Comparison of ENCODE assay signal across 1 cellular context in the genomic region with DNA sequence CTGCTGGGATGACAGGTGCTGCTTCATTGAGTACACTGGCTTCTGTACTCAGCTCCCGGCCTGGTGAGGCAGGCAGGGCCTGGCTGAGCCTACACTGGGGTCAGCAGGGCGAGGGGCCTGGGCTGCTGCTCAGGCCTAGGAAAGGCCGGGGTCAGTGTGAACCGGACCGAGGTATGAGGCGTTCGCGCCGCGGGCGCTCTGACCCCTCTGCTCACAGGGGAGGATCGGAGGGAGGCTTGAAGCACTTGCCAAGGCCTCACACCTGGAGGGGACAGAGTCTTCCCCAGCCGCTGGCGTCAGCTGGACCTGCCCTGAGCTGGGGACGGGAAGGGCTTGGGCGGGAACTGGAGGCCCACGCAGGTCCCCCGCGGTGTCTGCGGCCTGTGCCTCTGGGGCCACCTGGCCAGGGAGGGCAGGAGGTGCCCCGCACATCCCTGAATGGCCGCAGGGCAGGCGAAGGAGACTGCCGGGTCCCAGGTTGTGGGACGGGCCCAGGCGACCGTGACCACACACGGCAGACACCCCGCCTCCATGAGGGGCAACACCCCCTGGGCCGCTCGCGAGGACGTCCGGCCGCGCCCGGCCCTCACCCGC.
TF ChIP-seq lines count a peak whose summit lies in the region.

No MANE protein-coding gene starts in this region.

TF ChIP-seq in K562, 482 proteins besides CTCF, POLR2A, EP300 and RAD21:
- TF ChIP-seq BRD4 (IDR thresholded peaks at IDR 0.05) = peak; percentile 63; the same call in 1 of the 2 replicates
- peak; percentile 20 for TF ChIP-seq DACH1 (IDR thresholded peaks at IDR 0.05; ENCODE audit: partially characterized antibody)
- TF ChIP-seq ZNF232 (CRISPR knock-in tag; IDR thresholded peaks at IDR 0.05) = 0 out of 2 replicates have a peak, but pooled peaks have one; percentile 19
- TF ChIP-seq TEAD1 (CRISPR knock-in tag; IDR thresholded peaks at IDR 0.05) = no peak
- 0 out of 2 replicates have a peak, but pooled peaks have one; percentile 58 for TF ChIP-seq RB1 (IDR thresholded peaks at IDR 0.05; ENCODE audit: low read depth)
- no peak for TF ChIP-seq GATA2 (CRISPR knock-in tag; IDR thresholded peaks at IDR 0.05)
- TF ChIP-seq, protein P1, sequence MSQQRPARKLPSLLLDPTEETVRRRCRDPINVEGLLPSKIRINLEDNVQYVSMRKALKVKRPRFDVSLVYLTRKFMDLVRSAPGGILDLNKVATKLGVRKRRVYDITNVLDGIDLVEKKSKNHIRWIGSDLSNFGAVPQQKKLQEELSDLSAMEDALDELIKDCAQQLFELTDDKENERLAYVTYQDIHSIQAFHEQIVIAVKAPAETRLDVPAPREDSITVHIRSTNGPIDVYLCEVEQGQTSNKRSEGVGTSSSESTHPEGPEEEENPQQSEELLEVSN (IDR thresholded peaks at IDR 0.05; ENCODE audit: borderline replicate concordance in 1 of 2, extremely low read depth in 1 of 2, insufficient read depth in 1 of 2, insufficient read length in 1 of 2, low read depth in 1 of 2, low read length in 1 of 2, poor library complexity in 1 of 2, severe bottlenecking in 1 of 2) = peak in 1 of 2 experiments; percentile 78
- TF ChIP-seq SMAD1 (IDR thresholded peaks at IDR 0.05; ENCODE audit: low read depth, low read length, partially characterized antibody) = no peak
- peak; percentile 33 for TF ChIP-seq FUS (optimal IDR thresholded peaks at IDR 0.05; ENCODE audit: low read depth, low read length)
- no peak for TF ChIP-seq PML (IDR thresholded peaks at IDR 0.05; ENCODE audit: low read length)
- peak; percentile 19; the same call in 1 of the 2 replicates for TF ChIP-seq ZNF121 (CRISPR knock-in tag; conservative IDR thresholded peaks at IDR 0.05)
- TF ChIP-seq ZNF274 (IDR thresholded peaks at IDR 0.05; ENCODE audit: borderline replicate concordance, low read depth, low read length) = no peak
- no peak for TF ChIP-seq ZNF197 (CRISPR knock-in tag; IDR thresholded peaks at IDR 0.05; ENCODE audit: low read depth)
- TF ChIP-seq CHD2 (IDR thresholded peaks at IDR 0.05; ENCODE audit: low read depth, low read length) = no peak; the same call in 1 of the 2 replicates
- TF ChIP-seq HOMEZ (CRISPR knock-in tag; IDR thresholded peaks at IDR 0.05) = no peak
- TF ChIP-seq THAP12 (CRISPR knock-in tag; IDR thresholded peaks at IDR 0.05) = peak; percentile 83; the same call in 1 of the 2 replicates
- no peak for TF ChIP-seq CREB1 (IDR thresholded peaks at IDR 0.05)
- no peak for TF ChIP-seq CREB1 (CRISPR knock-in tag; IDR thresholded peaks at IDR 0.05)
- TF ChIP-seq MYC (IDR thresholded peaks at IDR 0.05; ENCODE audit: low read depth, low read length) = no peak
- TF ChIP-seq MYC (CRISPR knock-in tag; IDR thresholded peaks at IDR 0.05; ENCODE audit: borderline replicate concordance, low read depth) = 0 out of 2 replicates have a peak, but pooled peaks have one; percentile 37
- 0 out of 2 replicates have a peak, but pooled peaks have one; percentile 20 for TF ChIP-seq GTF2A2 (tag; IDR thresholded peaks at IDR 0.05)
- TF ChIP-seq, protein P2, sequence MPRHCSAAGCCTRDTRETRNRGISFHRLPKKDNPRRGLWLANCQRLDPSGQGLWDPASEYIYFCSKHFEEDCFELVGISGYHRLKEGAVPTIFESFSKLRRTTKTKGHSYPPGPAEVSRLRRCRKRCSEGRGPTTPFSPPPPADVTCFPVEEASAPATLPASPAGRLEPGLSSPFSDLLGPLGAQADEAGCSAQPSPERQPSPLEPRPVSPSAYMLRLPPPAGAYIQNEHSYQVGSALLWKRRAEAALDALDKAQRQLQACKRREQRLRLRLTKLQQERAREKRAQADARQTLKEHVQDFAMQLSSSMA (CRISPR knock-in tag; IDR thresholded peaks at IDR 0.05) = peak; percentile 32; the same call in 1 of the 2 replicates
- TF ChIP-seq E2F3 (CRISPR knock-in tag; IDR thresholded peaks at IDR 0.05) = 0 out of 2 replicates have a peak, but pooled peaks have one; percentile 29
- TF ChIP-seq NR1H2 (CRISPR knock-in tag; IDR thresholded peaks at IDR 0.05) = 0 out of 2 replicates have a peak, but pooled peaks have one; percentile 47
- no peak for TF ChIP-seq SMARCC2 (IDR thresholded peaks at IDR 0.05; ENCODE audit: low read depth)
- peak; percentile 17; the same call in 1 of the 2 replicates for TF ChIP-seq POLR2G (IDR thresholded peaks at IDR 0.05; ENCODE audit: low read depth, low read length)
- TF ChIP-seq ERF (CRISPR knock-in tag; IDR thresholded peaks at IDR 0.05) = no peak
- TF ChIP-seq FOXP1 (CRISPR knock-in tag; IDR thresholded peaks at IDR 0.05) = peak; percentile 30; the same call in 1 of the 2 replicates
- TF ChIP-seq LCOR (CRISPR knock-in tag; IDR thresholded peaks at IDR 0.05) = no peak
- TF ChIP-seq RBM14 (IDR thresholded peaks at IDR 0.05; ENCODE audit: borderline replicate concordance, insufficient read depth, low read depth, low read length) = no peak
- no peak for TF ChIP-seq ATF1 (CRISPR knock-in tag; IDR thresholded peaks at IDR 0.05)
- no peak for TF ChIP-seq ATF1 (tag; IDR thresholded peaks at IDR 0.05)
- 0 out of 2 replicates have a peak, but pooled peaks have one; percentile 0 for TF ChIP-seq CBX1 (IDR thresholded peaks at IDR 0.05; ENCODE audit: low read depth)
- TF ChIP-seq MED1 (CRISPR knock-in tag; IDR thresholded peaks at IDR 0.05; ENCODE audit: borderline replicate concordance) = no peak
